ENCODE assay signal across 8 cellular contexts in the genomic region with DNA sequence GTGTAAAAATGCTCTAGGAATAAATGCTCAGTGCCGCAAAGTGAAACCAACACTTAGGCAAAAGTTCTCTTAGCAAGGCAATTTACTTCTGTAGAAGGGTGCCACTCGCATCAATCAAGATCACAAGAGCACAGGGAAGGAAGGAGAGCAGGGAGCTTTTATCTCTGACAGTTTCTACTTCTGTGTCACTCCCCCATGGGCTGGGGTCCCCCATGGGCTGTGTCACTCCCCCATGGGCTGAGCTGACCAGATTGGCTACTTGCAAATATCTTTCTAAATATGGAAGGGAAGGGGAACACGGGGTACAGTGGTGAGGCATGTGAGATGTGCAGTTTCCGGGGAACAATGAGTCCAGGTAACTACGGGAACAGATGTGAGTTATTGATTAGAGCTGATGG. TPM values are rescaled to one million over a fixed set of nuclear protein-coding genes. Genes with fewer than 3 reads are reported as not detected.
DNase-seq lines count a peak whose midpoint lies in the region; ATAC-seq and TF ChIP-seq lines count a peak whose summit lies in the region.

No MANE protein-coding gene starts in this region.

- POLR2A ChIA-PET in CD8-positive, alpha-beta T cell (lab: Charles Lee): no interaction called here
- POLR2A ChIA-PET in PC-3 (lab: Charles Lee; ENCODE audit: unreplicated experiment): no interaction called here

- no peaks in the 10 kb centered on the region for H4K20me1 ChIP-seq in PC-3 (ENCODE audit: low read length)

- H3K4me3 Mint-ChIP-seq in CD8-positive, alpha-beta T cell: peak overlapping the region; percentile 91

- no peaks in the 10 kb centered on the region for H3K9me2 ChIP-seq in PC-3 (replicated peaks; ENCODE audit: low read length)

- no TSS peak for BruUV-seq in PC-3 (replicated peaks; lab: Mats Ljungman, UMichigan)

- H3K27me3 Mint-ChIP-seq in CD8-positive, alpha-beta T cell (ENCODE audit: low read depth): peaks cover 12% of the 10 kb centered on the region

- no peaks in the 10 kb centered on the region for H3K27me3 ChIP-seq in CD8-positive, alpha-beta T cell (ENCODE audit: insufficient read depth, low read length)
- peaks cover 34% of the 10 kb centered on the region for H3K27me3 ChIP-seq in PC-3 (ENCODE audit: low read length)
- H3K27me3 ChIP-seq in esophagus squamous epithelium: peaks cover 0 to 8% (median 0%) of the 10 kb centered on the region in 4 donors
- H3K27me3 ChIP-seq in sigmoid colon: peaks cover 0 to 4% (median 0%) of the 10 kb centered on the region in 3 donors

- no peak overlapping the region for H3K27ac ChIP-seq in CD8-positive, alpha-beta T cell (ENCODE audit: low read depth, low read length)
- H3K27ac ChIP-seq in PC-3 (ENCODE audit: low read length) (no peak overlapping the region), esophagus squamous epithelium (no peak overlapping the region), sigmoid colon (no peak overlapping the region)

- peaks cover 13% of the 10 kb centered on the region for H3K4me1 Mint-ChIP-seq in CD8-positive, alpha-beta T cell (ENCODE audit: low read depth)

- peak; percentile 17 for ATAC-seq in CD8-positive, alpha-beta T cell
- ATAC-seq in GM21786 (IDR thresholded peaks at IDR 0.05; ENCODE audit: unreplicated experiment) (peak; percentile 41), PC-3 (peak; percentile 49)

- H3K9me3 Mint-ChIP-seq in CD8-positive, alpha-beta T cell: peaks cover 5% of the 10 kb centered on the region

- TF ChIP-seq POLR2A in esophagus squamous epithelium (IDR thresholded peaks at IDR 0.05) (no peak), sigmoid colon (IDR thresholded peaks at IDR 0.05) (no peak)

- intact Hi-C loops in CD8-positive, alpha-beta T cell (cut with DNase I, micrococcal nuclease): loop anchor here in 1 of 2 experiments (2.0 to 5.0 kb wide), 2 partner anchors 208 to 1622 kb away; no protein-coding TSS in a partner anchor
- intact Hi-C loops in PC-3 (cut with micrococcal nuclease): loop anchor here (2.0 to 10.0 kb wide), 6 partner anchors 124 to 1622 kb away; a partner anchor contains a TSS
- intact Hi-C loops in esophagus squamous epithelium (cut with DNase I): loop anchor here (10.0 kb wide), 1 partner anchor 334 kb away; no protein-coding TSS in a partner anchor
- intact Hi-C loops in sigmoid colon (cut with DNase I): loop anchor here (2.0 to 5.0 kb wide), 3 partner anchors 127 to 687 kb away; no protein-coding TSS in a partner anchor

- DNase-seq in CD8-positive, alpha-beta T cell: no peak
- DNase-seq in PC-3 (no peak), esophagus squamous epithelium (lab: John Stamatoyannopoulos, UW) (no peak), sigmoid colon (no peak), NCI-H2196 treated with DMSO at 0.1 percent for 48 hours (lab: John Stamatoyannopoulos, UW; ENCODE audit: unreplicated experiment) (no peak), amniotic stem cell (lab: John Stamatoyannopoulos, UW) (no peak), germinal center (ENCODE audit: low spot score) (no peak)

- 50 to 55% methylated on average over 4 to 5 of the region's 5 CpGs for WGBS in esophagus squamous epithelium, 2 donors
- WGBS in sigmoid colon, 2 donors: 26 to 29% methylated on average over 5 of the region's 5 CpGs

- no peaks in the 10 kb centered on the region for H3K36me3 ChIP-seq in CD8-positive, alpha-beta T cell (ENCODE audit: insufficient read depth, low read length)
- no peaks in the 10 kb centered on the region for H3K36me3 ChIP-seq in PC-3 (ENCODE audit: low read depth, low read length)
- no peaks in the 10 kb centered on the region for H3K36me3 ChIP-seq in esophagus squamous epithelium
- no peaks in the 10 kb centered on the region for H3K36me3 ChIP-seq in sigmoid colon

- TF ChIP-seq EP300 in sigmoid colon (IDR thresholded peaks at IDR 0.05): no peak

- no peak for TF ChIP-seq CTCF in CD8-positive, alpha-beta T cell (IDR thresholded peaks at IDR 0.05)
- TF ChIP-seq CTCF in PC-3 (conservative IDR thresholded peaks at IDR 0.05; ENCODE audit: low read depth, low read length) (no peak), esophagus squamous epithelium (IDR thresholded peaks at IDR 0.05) (no peak), sigmoid colon (IDR thresholded peaks at IDR 0.05) (no peak)

- no peaks in the 10 kb centered on the region for H3F3A ChIP-seq in PC-3 (ENCODE audit: low read length, unreplicated experiment)

- peaks cover 7% of the 10 kb centered on the region for H3K4me1 ChIP-seq in CD8-positive, alpha-beta T cell (ENCODE audit: insufficient read depth, low read length)
- H3K4me1 ChIP-seq in PC-3 (ENCODE audit: insufficient read depth, low read length) (no peaks in the 10 kb centered on the region), esophagus squamous epithelium (peaks cover 0 to 13% (median 0%) of the 10 kb centered on the region in 3 donors), sigmoid colon (peaks cover 0 to 13% (median 6%) of the 10 kb centered on the region in 4 donors)

- H3K36me3 Mint-ChIP-seq in CD8-positive, alpha-beta T cell: no peaks in the 10 kb centered on the region

- peak overlapping the region; percentile 64 for H3K4me3 ChIP-seq in CD8-positive, alpha-beta T cell (ENCODE audit: low read depth, low read length)
- peak overlapping the region; percentile 62 for H3K4me3 ChIP-seq in PC-3 (ENCODE audit: low read length)
- peak overlapping the region; percentile 22 to 60 (median 45) for H3K4me3 ChIP-seq in esophagus squamous epithelium
- H3K4me3 ChIP-seq in sigmoid colon: peak overlapping the region in 3 of 4 donors; percentile 33 to 43 (median 41)

- peak overlapping the region; percentile 79 for H3K4me2 ChIP-seq in PC-3 (ENCODE audit: low read length)

- H3K79me2 ChIP-seq in PC-3 (ENCODE audit: low read length): no peaks in the 10 kb centered on the region

- no peak overlapping the region for H3K27ac Mint-ChIP-seq in CD8-positive, alpha-beta T cell

- H3K9me3 ChIP-seq in CD8-positive, alpha-beta T cell (ENCODE audit: low read length): no peaks in the 10 kb centered on the region
- no peaks in the 10 kb centered on the region for H3K9me3 ChIP-seq in PC-3 (ENCODE audit: low read length)
- no peaks in the 10 kb centered on the region for H3K9me3 ChIP-seq in esophagus squamous epithelium
- no peaks in the 10 kb centered on the region for H3K9me3 ChIP-seq in sigmoid colon

- H3K9ac ChIP-seq in PC-3 (ENCODE audit: low read length): no peak overlapping the region

- H2AFZ ChIP-seq in PC-3 (ENCODE audit: low read length): peak overlapping the region; percentile 63

- CTCF ChIA-PET in CD8-positive, alpha-beta T cell (lab: Charles Lee): interaction anchor here (0.8 to 2.5 kb wide), 10 partner anchors 14 to 1171 kb away, joined by 3 to 14 read pairs (median 4); a partner anchor contains a TSS
- CTCF ChIA-PET in PC-3 (lab: Charles Lee): no interaction called here

RNA-seq across cellular contexts. Expression of a gene that starts 0.4 kb away (rescaled TPM):
- total RNA-seq in CD8-positive, alpha-beta T cell: not detected
- total RNA-seq in PC-3 (2014; rRNA removed) (not detected in 2 replicates), esophagus squamous epithelium (not detected), sigmoid colon (not detected)
- polyA plus RNA-seq in sigmoid colon: under 1 TPM in 1 of 3 donors, not detected in 2; 0.10 TPM

RNA-seq across cellular contexts. Expression of a gene that starts 18.1 kb away (rescaled TPM):
- total RNA-seq in CD8-positive, alpha-beta T cell: not detected
- total RNA-seq in PC-3 (2014; rRNA removed): not detected in 2 replicates
- not detected for total RNA-seq in esophagus squamous epithelium
- not detected for total RNA-seq in sigmoid colon
- polyA plus RNA-seq in sigmoid colon: not detected

RNA-seq across cellular contexts. Expression of a gene that starts 26.0 kb away (rescaled TPM):
- total RNA-seq in CD8-positive, alpha-beta T cell: not detected
- total RNA-seq in PC-3 (2014; rRNA removed) (not detected in 2 replicates), esophagus squamous epithelium (not detected), sigmoid colon (not detected)
- not detected for polyA plus RNA-seq in sigmoid colon

RNA-seq across cellular contexts. Expression of a gene that starts 32.6 kb away (rescaled TPM):
- total RNA-seq in CD8-positive, alpha-beta T cell: not detected
- total RNA-seq in PC-3 (2014; rRNA removed): not detected in 2 replicates
- total RNA-seq in esophagus squamous epithelium: not detected
- total RNA-seq in sigmoid colon: not detected
- polyA plus RNA-seq in sigmoid colon: not detected

RNA-seq across cellular contexts. Expression of a gene that starts 48.4 kb away (rescaled TPM):
- not detected for total RNA-seq in CD8-positive, alpha-beta T cell
- total RNA-seq in PC-3 (2014; rRNA removed) (not detected in 2 replicates), esophagus squamous epithelium (not detected), sigmoid colon (not detected)
- polyA plus RNA-seq in sigmoid colon: not detected
